ENCODE assay signal across 22 cellular contexts in genomic region chr6:142411145-142411544, GRCh38.
"Had no signal": no experiment of that assay in that cellular context is flagged by ENCODE, and none has a peak within 500 bp of the region (broad histone marks: within the 10 kb centered on the region; RNA-seq: fewer than 3 reads in every experiment).

No MANE protein-coding gene starts in this region.

- H3K27me3 ChIP-seq: MG63, SJCRH30 had no signal

- H3K4me3 ChIP-seq: MG63, SJCRH30, SK-N-MC had no signal

- DNase-seq: Karpas-422, KG1, MG63, NCI-H1092, NCI-H1105 treated with DMSO at 0.1 percent for 48 hours, NCI-H1436, NCI-H187, NCI-H2029, NCI-H2081 treated with DMSO at 0.1 percent for 48 hours, NCI-H2171, NCI-H226, NCI-H446, NCI-H510A, NCI-H524 treated with DMSO at 0.1 percent for 48 hours, NCI-H69, NCI-H774, SHP77 treated with DMSO at 0.1 percent for 48 hours, SJCRH30, T-helper 1 cell had no signal

- ATAC-seq: Right ventricle myocardium inferior had no signal

- H3K36me3 ChIP-seq: MG63, SJCRH30 had no signal

- H3K27ac ChIP-seq: RWPE1, SJCRH30, SK-N-MC had no signal

- H3K9me3 ChIP-seq: MG63, SJCRH30 had no signal
